ENCODE assay signal across 10 cellular contexts in genomic region chr12:50589650-50590435, GRCh38.
DNase-seq lines count a peak whose midpoint lies in the region; ATAC-seq and TF ChIP-seq lines count a peak whose summit lies in the region.
"Had no signal": no experiment of that assay in that cellular context is flagged by ENCODE, and none has a peak within 500 bp of the region (broad histone marks: within the 10 kb centered on the region; RNA-seq: fewer than 3 reads in every experiment).

No MANE protein-coding gene starts in this region.

- H3K36me3 Mint-ChIP-seq in natural killer cell treated with Interleukin-12 subunit alpha and Interleukin-12 subunit beta and Interleukin-15 and Interleukin-18, amount 100 ng/mL, for 72 hours = no peaks in the 10 kb centered on the region
- no peaks in the 10 kb centered on the region for H3K36me3 Mint-ChIP-seq in natural killer cell
- no peaks in the 10 kb centered on the region for H3K36me3 Mint-ChIP-seq in T-helper 2 cell treated with Interferon-gamma antibody and Interleukin-4, amounts not matched to agents 5 μg/mL and 100 μg/mL, for 36 hours (ENCODE audit: low read depth)
- no peaks in the 10 kb centered on the region for H3K36me3 Mint-ChIP-seq in stimulated activated naive CD8-positive, alpha-beta T cell treated with anti-CD3 and anti-CD28 coated beads, Interleukin-15, Interleukin-2, amounts not matched to agents 100 ng/mL and 50 ng/mL, for 24 hours (ENCODE audit: low read depth)

- intact Hi-C loops in natural killer cell (cut with micrococcal nuclease) = no loop called here
- intact Hi-C loops in gastrocnemius medialis (cut with DNase I; ENCODE audit: low total_unique reads) = no loop called here

- peaks cover 0 to 10% of the 10 kb centered on the region in 2 donors for H3K4me1 ChIP-seq in gastrocnemius medialis

- no peaks in the 10 kb centered on the region for H3K36me3 ChIP-seq in gastrocnemius medialis

- no peaks in the 10 kb centered on the region for H3K27me3 ChIP-seq in gastrocnemius medialis

- H3K4me3 ChIP-seq in gastrocnemius medialis = no peak overlapping the region

- in situ Hi-C loops in gastrocnemius medialis (cut with MboI; ENCODE audit: low sequenced_read_pairs in 4 of 4) = no loop called here

- peak in 1 of 2 donors; percentile 46 for ATAC-seq in natural killer cell treated with Interleukin-12 subunit alpha and Interleukin-12 subunit beta and Interleukin-15 and Interleukin-18, amount 100 ng/mL, for 72 hours
- no peak for ATAC-seq in natural killer cell
- ATAC-seq in GM18868 (IDR thresholded peaks at IDR 0.05; ENCODE audit: unreplicated experiment) = no peak
- no peak for ATAC-seq in gastrocnemius medialis

- H3K9me3 ChIP-seq in gastrocnemius medialis = no peaks in the 10 kb centered on the region

- peaks cover 11 to 19% of the 10 kb centered on the region in 2 donors for H3K4me1 Mint-ChIP-seq in natural killer cell treated with Interleukin-12 subunit alpha and Interleukin-12 subunit beta and Interleukin-15 and Interleukin-18, amount 100 ng/mL, for 72 hours (ENCODE audit: low read depth in 2 of 2)
- peaks cover 16 to 25% of the 10 kb centered on the region in 2 donors for H3K4me1 Mint-ChIP-seq in natural killer cell
- H3K4me1 Mint-ChIP-seq in T-helper 2 cell treated with Interferon-gamma antibody and Interleukin-4, amounts not matched to agents 5 μg/mL and 100 μg/mL, for 36 hours (ENCODE audit: low read depth) = peaks cover 21% of the 10 kb centered on the region
- peaks cover 42% of the 10 kb centered on the region for H3K4me1 Mint-ChIP-seq in stimulated activated naive CD8-positive, alpha-beta T cell treated with anti-CD3 and anti-CD28 coated beads, Interleukin-15, Interleukin-2, amounts not matched to agents 100 ng/mL and 50 ng/mL, for 24 hours (ENCODE audit: low read depth)

- peak overlapping the region; percentile 2 for H3K4me3 Mint-ChIP-seq in natural killer cell treated with Interleukin-12 subunit alpha and Interleukin-12 subunit beta and Interleukin-15 and Interleukin-18, amount 100 ng/mL, for 72 hours
- H3K4me3 Mint-ChIP-seq in natural killer cell = no peak overlapping the region
- H3K4me3 Mint-ChIP-seq in T-helper 2 cell treated with Interferon-gamma antibody and Interleukin-4, amounts not matched to agents 5 μg/mL and 100 μg/mL, for 36 hours = peak overlapping the region; percentile 57
- H3K4me3 Mint-ChIP-seq in stimulated activated naive CD8-positive, alpha-beta T cell treated with anti-CD3 and anti-CD28 coated beads, Interleukin-15, Interleukin-2, amounts not matched to agents 100 ng/mL and 50 ng/mL, for 24 hours = peak overlapping the region; percentile 35

- H3K27ac ChIP-seq in gastrocnemius medialis = no peak overlapping the region

- DNase-seq in natural killer cell treated with Interleukin-12 subunit alpha and Interleukin-12 subunit beta and Interleukin-15 and Interleukin-18, amount 100 ng/mL, for 72 hours (ENCODE audit: low spot score) = no peak
- DNase-seq in natural killer cell = no peak
- peak; percentile 55 for DNase-seq in T-helper 2 cell treated with Interferon-gamma antibody and Interleukin-4, amounts not matched to agents 5 μg/mL and 100 μg/mL, for 36 hours (ENCODE audit: low spot score)
- DNase-seq in erythroblast (lab: John Stamatoyannopoulos, UW) = peak; percentile 67 to 75
- DNase-seq in DMS114 treated with DMSO at 0.1 percent for 48 hours (lab: John Stamatoyannopoulos, UW; ENCODE audit: unreplicated experiment) = no peak
- no peak for DNase-seq in gastrocnemius medialis
- DNase-seq: DMS79, NCI-H1694 treated with DMSO at 0.1 percent for 48 hours had no signal

- no peaks in the 10 kb centered on the region for H3K27me3 Mint-ChIP-seq in natural killer cell treated with Interleukin-12 subunit alpha and Interleukin-12 subunit beta and Interleukin-15 and Interleukin-18, amount 100 ng/mL, for 72 hours
- H3K27me3 Mint-ChIP-seq in natural killer cell (ENCODE audit: low read depth in 2 of 2) = no peaks in the 10 kb centered on the region
- no peaks in the 10 kb centered on the region for H3K27me3 Mint-ChIP-seq in T-helper 2 cell treated with Interferon-gamma antibody and Interleukin-4, amounts not matched to agents 5 μg/mL and 100 μg/mL, for 36 hours (ENCODE audit: low read depth)
- no peaks in the 10 kb centered on the region for H3K27me3 Mint-ChIP-seq in stimulated activated naive CD8-positive, alpha-beta T cell treated with anti-CD3 and anti-CD28 coated beads, Interleukin-15, Interleukin-2, amounts not matched to agents 100 ng/mL and 50 ng/mL, for 24 hours

- TF ChIP-seq CTCF in natural killer cell (IDR thresholded peaks at IDR 0.05) = no peak
- no peak for TF ChIP-seq CTCF in gastrocnemius medialis (IDR thresholded peaks at IDR 0.05 in 4 of 5, conservative IDR thresholded peaks at IDR 0.05 in 1 of 5)

- TF ChIP-seq POLR2A in erythroblast (IDR thresholded peaks at IDR 0.05; ENCODE audit: low read length) (no peak), gastrocnemius medialis (IDR thresholded peaks at IDR 0.05) (no peak)

- no peaks in the 10 kb centered on the region for H3K9me3 Mint-ChIP-seq in natural killer cell treated with Interleukin-12 subunit alpha and Interleukin-12 subunit beta and Interleukin-15 and Interleukin-18, amount 100 ng/mL, for 72 hours
- no peaks in the 10 kb centered on the region for H3K9me3 Mint-ChIP-seq in natural killer cell
- H3K9me3 Mint-ChIP-seq in T-helper 2 cell treated with Interferon-gamma antibody and Interleukin-4, amounts not matched to agents 5 μg/mL and 100 μg/mL, for 36 hours = no peaks in the 10 kb centered on the region
- H3K9me3 Mint-ChIP-seq in stimulated activated naive CD8-positive, alpha-beta T cell treated with anti-CD3 and anti-CD28 coated beads, Interleukin-15, Interleukin-2, amounts not matched to agents 100 ng/mL and 50 ng/mL, for 24 hours = no peaks in the 10 kb centered on the region

- H3K27ac Mint-ChIP-seq in natural killer cell treated with Interleukin-12 subunit alpha and Interleukin-12 subunit beta and Interleukin-15 and Interleukin-18, amount 100 ng/mL, for 72 hours = peak overlapping the region in 1 of 2 donors; percentile 28
- peak overlapping the region in 1 of 2 donors; percentile 15 for H3K27ac Mint-ChIP-seq in natural killer cell
- H3K27ac Mint-ChIP-seq in T-helper 2 cell treated with Interferon-gamma antibody and Interleukin-4, amounts not matched to agents 5 μg/mL and 100 μg/mL, for 36 hours = peak overlapping the region; percentile 70
- H3K27ac Mint-ChIP-seq in stimulated activated naive CD8-positive, alpha-beta T cell treated with anti-CD3 and anti-CD28 coated beads, Interleukin-15, Interleukin-2, amounts not matched to agents 100 ng/mL and 50 ng/mL, for 24 hours = peak overlapping the region; percentile 83

Comparison
In these comparisons a context has a peak if more than half of its experiments do, and no peak if none do; other contexts are left out.
1. DNase-seq: peak in T-helper 2 cell treated with Interferon-gamma antibody and Interleukin-4, amounts not matched to agents 5 μg/mL and 100 μg/mL, for 36 hours (single experiment) and erythroblast (2 of 2); none in natural killer cell treated with Interleukin-12 subunit alpha and Interleukin-12 subunit beta and Interleukin-15 and Interleukin-18, amount 100 ng/mL, for 72 hours (single experiment), natural killer cell (single experiment), DMS114 treated with DMSO at 0.1 percent for 48 hours (single experiment) and gastrocnemius medialis (0 of 2).